Comparison of ENCODE assay signal across 22 cellular contexts in genomic region chr1:74779750-74780149, GRCh38.
"Had no signal": no experiment of that assay in that cellular context is flagged by ENCODE, and none has a peak within 500 bp of the region (broad histone marks: within the 10 kb centered on the region; RNA-seq: fewer than 3 reads in every experiment).

No MANE protein-coding gene starts in this region.

- H3K4me3 ChIP-seq: SJSA1, SK-N-MC had no signal

- H3K4me1 ChIP-seq: SJSA1 had no signal

- H3K36me3 ChIP-seq: SJSA1 had no signal

- FAIRE-seq: HTR-8/SVneo, RCC 7860 had no signal

- DNase-seq: MV-4-11, NCI-H1048, NCI-H1105 treated with DMSO at 0.1 percent for 48 hours, NCI-H1417 treated with DMSO at 0.1 percent for 48 hours, NCI-H187, NCI-H2029, NCI-H2081 treated with DMSO at 0.1 percent for 48 hours, NCI-H2171, NCI-H226, NCI-H446, NCI-H510A, NCI-H524 treated with DMSO at 0.1 percent for 48 hours, NCI-H69, NCI-H774, Right ventricle myocardium superior, RPMI8226, SIG-M5 had no signal

- H3K9me3 ChIP-seq: SJSA1 had no signal

- H3K27ac ChIP-seq: HL-60, SJSA1, SK-N-MC had no signal
